ENCODE assay signal across 21 cellular contexts in the genomic region with DNA sequence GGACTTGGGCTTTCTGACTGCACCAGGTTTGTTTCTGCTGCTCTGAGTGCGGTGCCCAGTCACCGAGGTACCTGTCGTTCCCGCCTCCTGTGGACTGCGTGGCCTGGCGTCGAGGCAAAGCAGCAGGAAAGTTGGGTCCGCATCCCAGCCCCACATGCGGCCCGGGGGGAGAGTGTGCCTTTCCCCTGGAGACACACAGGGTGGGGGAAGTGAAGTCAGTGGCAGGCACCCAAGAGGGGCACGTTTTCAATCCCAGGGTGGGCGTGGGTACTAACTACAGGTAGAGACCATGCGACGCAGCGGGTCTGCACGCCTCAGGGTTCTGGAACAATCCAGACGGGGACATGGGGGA.
"Had no signal": no experiment of that assay in that cellular context is flagged by ENCODE, and none has a peak within 500 bp of the region (broad histone marks: within the 10 kb centered on the region; RNA-seq: fewer than 3 reads in every experiment).

No MANE protein-coding gene starts in this region.

- ATAC-seq: activated CD8-positive, alpha-beta T cell treated with anti-CD3 and anti-CD28 coated beads, Interleukin-2, amount 10 ng/mL, durations not matched to agents 7 days and 5 days; activated T-cell treated with anti-CD3 and anti-CD28 coated beads, Interleukin-2, amount 50 U/mL, for 4 hours; left lung; mucosa of descending colon; naive thymus-derived CD4-positive, alpha-beta T cell; pancreas had no signal

- H3K4me3 ChIP-seq: colonic mucosa, left lung, mucosa of descending colon, pancreas, suprapubic skin had no signal

- DNase-seq: activated CD4-positive, alpha-beta T cell treated with anti-CD3 and anti-CD28 coated beads, Interleukin-2, amount 10 ng/mL, durations not matched to agents 7 days and 5 days; activated CD4-positive, CD25-positive, alpha-beta regulatory T cell; activated CD8-positive, alpha-beta T cell treated with anti-CD3 and anti-CD28 coated beads, Interleukin-2, amount 10 ng/mL, durations not matched to agents 7 days and 5 days; activated naive CD4-positive, alpha-beta T cell treated with anti-CD3 and anti-CD28 coated beads for 36 hours; activated T-cell treated with anti-CD3 and anti-CD28 coated beads, Interleukin-2, amount 50 U/mL, for 4 hours; central memory CD4-positive, alpha-beta T cell; colonic mucosa; erythroblast; foreskin melanocyte; glutamatergic neuron; naive thymus-derived CD4-positive, alpha-beta T cell; SK-N-SH; stimulated activated CD4-positive, alpha-beta T cell treated with anti-CD3 and anti-CD28 coated beads, Interleukin-1b, Interleukin-23, amount 100 ng/mL, for 48 hours; stimulated activated CD8-positive, alpha-beta memory T cell treated with anti-CD3 and anti-CD28 coated beads, Interleukin-4, amount 100 ng/mL, for 48 hours; trophoblast cell had no signal

- H3K27ac Mint-ChIP-seq: activated CD4-positive, alpha-beta T cell treated with anti-CD3 and anti-CD28 coated beads, Interleukin-2, amount 10 ng/mL, durations not matched to agents 7 days and 5 days; activated naive CD4-positive, alpha-beta T cell treated with anti-CD3 and anti-CD28 coated beads for 36 hours; stimulated activated naive CD8-positive, alpha-beta T cell treated with anti-CD3 and anti-CD28 coated beads, Interleukin-15, Interleukin-2, amounts not matched to agents 100 ng/mL and 50 ng/mL, for 24 hours had no signal

- H3K4me3 Mint-ChIP-seq: activated CD4-positive, alpha-beta T cell treated with anti-CD3 and anti-CD28 coated beads, Interleukin-2, amount 10 ng/mL, durations not matched to agents 7 days and 5 days; activated CD8-positive, alpha-beta T cell treated with anti-CD3 and anti-CD28 coated beads, Interleukin-2, amount 10 ng/mL, durations not matched to agents 7 days and 5 days; activated naive CD4-positive, alpha-beta T cell treated with anti-CD3 and anti-CD28 coated beads for 36 hours; activated T-cell treated with anti-CD3 and anti-CD28 coated beads, Interleukin-2, amount 50 U/mL, for 4 hours; brain; naive thymus-derived CD4-positive, alpha-beta T cell; stimulated activated naive CD8-positive, alpha-beta T cell treated with anti-CD3 and anti-CD28 coated beads, Interleukin-15, Interleukin-2, amounts not matched to agents 100 ng/mL and 50 ng/mL, for 24 hours had no signal

- H3K36me3 Mint-ChIP-seq: brain had no signal

- H3K27ac ChIP-seq: colonic mucosa, left lung, pancreas had no signal

- H3K9me3 ChIP-seq: colonic mucosa, left lung, mucosa of descending colon, pancreas, SK-N-SH, suprapubic skin had no signal

- H3K27me3 ChIP-seq: colonic mucosa, left lung, pancreas, suprapubic skin had no signal

- H3K27me3 Mint-ChIP-seq: activated CD4-positive, alpha-beta T cell treated with anti-CD3 and anti-CD28 coated beads, Interleukin-2, amount 10 ng/mL, durations not matched to agents 7 days and 5 days; brain; naive thymus-derived CD4-positive, alpha-beta T cell; stimulated activated naive CD8-positive, alpha-beta T cell treated with anti-CD3 and anti-CD28 coated beads, Interleukin-15, Interleukin-2, amounts not matched to agents 100 ng/mL and 50 ng/mL, for 24 hours had no signal

- H3K36me3 ChIP-seq: colonic mucosa, left lung, pancreas, suprapubic skin had no signal

- H3K9me3 Mint-ChIP-seq: activated CD4-positive, alpha-beta T cell treated with anti-CD3 and anti-CD28 coated beads, Interleukin-2, amount 10 ng/mL, durations not matched to agents 7 days and 5 days; activated naive CD4-positive, alpha-beta T cell treated with anti-CD3 and anti-CD28 coated beads for 36 hours; activated T-cell treated with anti-CD3 and anti-CD28 coated beads, Interleukin-2, amount 50 U/mL, for 4 hours; brain; naive thymus-derived CD4-positive, alpha-beta T cell; stimulated activated naive CD8-positive, alpha-beta T cell treated with anti-CD3 and anti-CD28 coated beads, Interleukin-15, Interleukin-2, amounts not matched to agents 100 ng/mL and 50 ng/mL, for 24 hours had no signal
